2 cellular contexts compared by ENCODE assay signal in the genomic region with DNA sequence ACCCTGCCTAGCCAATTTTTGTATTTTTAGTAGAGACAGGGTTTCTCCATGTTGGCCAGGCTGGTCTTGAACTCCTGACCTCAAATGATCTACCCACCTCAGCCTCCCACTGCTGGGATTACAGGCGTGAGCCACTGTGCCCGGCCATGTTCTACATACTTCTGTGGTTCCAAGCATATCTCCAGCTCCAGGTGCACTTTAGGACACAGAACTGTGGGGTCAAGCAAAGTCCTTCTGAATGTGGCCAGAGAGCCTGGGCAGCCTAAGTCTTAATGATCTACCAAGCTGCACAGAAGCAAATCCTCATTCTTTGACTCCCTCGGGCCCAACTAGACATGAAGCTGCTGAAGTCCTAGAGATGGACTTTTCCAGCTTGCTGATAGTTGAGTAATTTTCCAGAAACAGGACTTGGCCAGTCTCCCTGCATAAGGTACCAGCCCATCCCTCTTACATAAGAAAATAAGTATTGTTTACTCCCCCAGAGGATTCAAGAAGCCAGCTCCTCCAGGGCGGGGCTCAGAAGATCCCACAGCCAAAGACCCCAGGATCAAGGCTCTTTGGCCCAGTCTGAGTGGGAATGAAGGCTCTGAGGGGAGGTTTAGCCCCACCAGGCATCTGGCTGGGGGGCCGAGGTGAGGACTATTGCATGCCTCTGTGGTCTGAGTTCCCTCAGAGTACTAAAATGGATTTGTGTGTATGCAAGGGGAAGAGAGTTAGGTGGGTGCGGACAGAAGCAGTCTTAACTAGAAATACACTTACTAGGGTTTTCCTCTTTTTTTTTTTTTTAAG.
TF ChIP-seq lines count a peak whose summit lies in the region.

No MANE protein-coding gene starts in this region.

TF ChIP-seq in SK-N-SH, 30 proteins besides CTCF, POLR2A, EP300 and RAD21:
- no peak for TF ChIP-seq POLR2AphosphoS5 (IDR thresholded peaks at IDR 0.05; ENCODE audit: low read depth, low read length)
- no peak for TF ChIP-seq TCF12 (IDR thresholded peaks at IDR 0.05)
- TF ChIP-seq SMC3 (IDR thresholded peaks at IDR 0.05; ENCODE audit: low read depth, low read length) = no peak
- no peak for TF ChIP-seq RCOR1 (IDR thresholded peaks at IDR 0.05; ENCODE audit: low read length)
- no peak for TF ChIP-seq RXRA (IDR thresholded peaks at IDR 0.05; ENCODE audit: borderline replicate concordance, low read depth)
- no peak for TF ChIP-seq SIN3A (IDR thresholded peaks at IDR 0.05; ENCODE audit: borderline replicate concordance, low read depth, low read length)
- no peak for TF ChIP-seq MEF2A (IDR thresholded peaks at IDR 0.05; ENCODE audit: borderline replicate concordance, low read depth)
- no peak for TF ChIP-seq NRF1 (IDR thresholded peaks at IDR 0.05; ENCODE audit: low read depth, low read length)
- TF ChIP-seq, protein P1, sequence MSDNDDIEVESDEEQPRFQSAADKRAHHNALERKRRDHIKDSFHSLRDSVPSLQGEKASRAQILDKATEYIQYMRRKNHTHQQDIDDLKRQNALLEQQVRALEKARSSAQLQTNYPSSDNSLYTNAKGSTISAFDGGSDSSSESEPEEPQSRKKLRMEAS (IDR thresholded peaks at IDR 0.05; ENCODE audit: low read depth) = no peak

TF ChIP-seq in SK-N-SH treated with all-trans-retinoic acid at 6 μM for 48 hours, 23 proteins besides CTCF, POLR2A, EP300 and RAD21:
- TF ChIP-seq, protein P2, sequence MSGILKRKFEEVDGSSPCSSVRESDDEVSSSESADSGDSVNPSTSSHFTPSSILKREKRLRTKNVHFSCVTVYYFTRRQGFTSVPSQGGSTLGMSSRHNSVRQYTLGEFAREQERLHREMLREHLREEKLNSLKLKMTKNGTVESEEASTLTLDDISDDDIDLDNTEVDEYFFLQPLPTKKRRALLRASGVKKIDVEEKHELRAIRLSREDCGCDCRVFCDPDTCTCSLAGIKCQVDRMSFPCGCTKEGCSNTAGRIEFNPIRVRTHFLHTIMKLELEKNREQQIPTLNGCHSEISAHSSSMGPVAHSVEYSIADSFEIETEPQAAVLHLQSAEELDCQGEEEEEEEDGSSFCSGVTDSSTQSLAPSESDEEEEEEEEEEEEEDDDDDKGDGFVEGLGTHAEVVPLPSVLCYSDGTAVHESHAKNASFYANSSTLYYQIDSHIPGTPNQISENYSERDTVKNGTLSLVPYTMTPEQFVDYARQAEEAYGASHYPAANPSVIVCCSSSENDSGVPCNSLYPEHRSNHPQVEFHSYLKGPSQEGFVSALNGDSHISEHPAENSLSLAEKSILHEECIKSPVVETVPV (CRISPR knock-in tag; IDR thresholded peaks at IDR 0.05) = no peak
- no peak for TF ChIP-seq ZC3H10 (CRISPR knock-in tag; IDR thresholded peaks at IDR 0.05)
